Comparison of ENCODE assay signal across 2 cellular contexts in genomic region chr20:53831812-53832211, GRCh38.
TF ChIP-seq lines count a peak whose summit lies in the region.

No MANE protein-coding gene starts in this region.

TF ChIP-seq in A549, 52 proteins besides CTCF, POLR2A, EP300 and RAD21:
- TF ChIP-seq EHMT2 (IDR thresholded peaks at IDR 0.05; ENCODE audit: low read depth) (no peak), MAX (IDR thresholded peaks at IDR 0.05) (no peak), MYC (IDR thresholded peaks at IDR 0.05; ENCODE audit: borderline replicate concordance, low read length) (no peak), ELK1 (IDR thresholded peaks at IDR 0.05; ENCODE audit: low read depth, low read length) (no peak), KDM5A (IDR thresholded peaks at IDR 0.05) (no peak), SREBF2 (IDR thresholded peaks at IDR 0.05) (no peak), FOSL2 (IDR thresholded peaks at IDR 0.05) (no peak), FOSL2 (CRISPR knock-in tag; IDR thresholded peaks at IDR 0.05) (no peak), JUNB (IDR thresholded peaks at IDR 0.05) (no peak), CHD4 (IDR thresholded peaks at IDR 0.05; ENCODE audit: borderline replicate concordance) (no peak), CBX2 (IDR thresholded peaks at IDR 0.05; ENCODE audit: borderline replicate concordance, low read depth) (no peak), MAZ (IDR thresholded peaks at IDR 0.05; ENCODE audit: borderline replicate concordance, low read depth, low read length) (no peak), HEYL (CRISPR knock-in tag; IDR thresholded peaks at IDR 0.05) (no peak), CBX8 (IDR thresholded peaks at IDR 0.05) (no peak), RARB (CRISPR knock-in tag; IDR thresholded peaks at IDR 0.05) (no peak), BHLHE40 (IDR thresholded peaks at IDR 0.05; ENCODE audit: low read depth, low read length) (no peak), HOXB5 (CRISPR knock-in tag; IDR thresholded peaks at IDR 0.05) (no peak), ZC3H11A (IDR thresholded peaks at IDR 0.05) (no peak), FOSB (CRISPR knock-in tag; IDR thresholded peaks at IDR 0.05) (no peak), ZNF302 (CRISPR knock-in tag; IDR thresholded peaks at IDR 0.05) (no peak)

TF ChIP-seq in IMR-90, 13 proteins besides CTCF, POLR2A, EP300 and RAD21:
- TF ChIP-seq CHD1 (IDR thresholded peaks at IDR 0.05; ENCODE audit: low read depth, low read length) (no peak), CEBPB (IDR thresholded peaks at IDR 0.05; ENCODE audit: low read depth, low read length) (no peak), SMC3 (IDR thresholded peaks at IDR 0.05; ENCODE audit: low read depth, low read length) (no peak), RFX5 (IDR thresholded peaks at IDR 0.05; ENCODE audit: low read depth, low read length) (no peak), FOS (IDR thresholded peaks at IDR 0.05; ENCODE audit: low read depth, low read length) (no peak)
TF ChIP-seq in IMR-90: peak in this region for 0.
